14 cellular contexts compared by ENCODE assay signal in genomic region chr16:1745181-1745899, GRCh38. TPM values are rescaled to one million over a fixed set of nuclear protein-coding genes. Genes with fewer than 3 reads are reported as not detected.
DNase-seq lines count a peak whose midpoint lies in the region; ATAC-seq, FAIRE-seq and TF ChIP-seq lines count a peak whose summit lies in the region.
"Had no signal": no experiment of that assay in that cellular context is flagged by ENCODE, and none has a peak within 500 bp of the region (broad histone marks: within the 10 kb centered on the region; RNA-seq: fewer than 3 reads in every experiment).

No MANE protein-coding gene starts in this region.

- H3K9me3 ChIP-seq in tibial nerve = no peaks in the 10 kb centered on the region
- H3K9me3 ChIP-seq: breast epithelium, esophagus squamous epithelium had no signal

- no peak for TF ChIP-seq EP300 in tibial nerve (IDR thresholded peaks at IDR 0.05)

- 81 to 86% methylated on average over 23 to 25 of the region's 25 CpGs for WGBS in tibial nerve, 2 donors

- peak overlapping the region; percentile 9 for H3K27ac Mint-ChIP-seq in stimulated activated naive B cell treated with anti-CD40 and anti-IgM and Interleukin-4, amounts not matched to agents 10 μg/mL and 1 μg/mL and 100 μg/mL, for 72 hours
- H3K27ac Mint-ChIP-seq: activated T-cell treated with anti-CD3 and anti-CD28 coated beads, Interleukin-2, amount 50 U/mL, for 72 hours had no signal

- H3K36me3 ChIP-seq in tibial nerve (peaks cover 6 to 100% (median 25%) of the 10 kb centered on the region in 3 donors), H7 (replicated peaks; ENCODE audit: control insufficient read depth, insufficient read depth, low read length) (no peaks in the 10 kb centered on the region; the same call in none of the 2 replicates)
- H3K36me3 ChIP-seq: breast epithelium had no signal

- H3K27ac ChIP-seq in tibial nerve = no peak overlapping the region
- H3K27ac ChIP-seq: breast epithelium, esophagus squamous epithelium, VCaP had no signal

- H3K9me3 Mint-ChIP-seq in stimulated activated naive B cell treated with anti-CD40 and anti-IgM and Interleukin-4, amounts not matched to agents 10 μg/mL and 1 μg/mL and 100 μg/mL, for 72 hours = no peaks in the 10 kb centered on the region
- H3K9me3 Mint-ChIP-seq: activated T-cell treated with anti-CD3 and anti-CD28 coated beads, Interleukin-2, amount 50 U/mL, for 72 hours had no signal

- TF ChIP-seq CTCF in fibroblast of villous mesenchyme (IDR thresholded peaks at IDR 0.05; ENCODE audit: insufficient read depth, low read depth, low read length) = no peak
- no peak for TF ChIP-seq CTCF in tibial nerve (IDR thresholded peaks at IDR 0.05)

- H3K4me3 Mint-ChIP-seq in stimulated activated naive B cell treated with anti-CD40 and anti-IgM and Interleukin-4, amounts not matched to agents 10 μg/mL and 1 μg/mL and 100 μg/mL, for 72 hours = no peak overlapping the region
- H3K4me3 Mint-ChIP-seq: activated T-cell treated with anti-CD3 and anti-CD28 coated beads, Interleukin-2, amount 50 U/mL, for 72 hours had no signal

- TF ChIP-seq POLR2A in H54 (IDR thresholded peaks at IDR 0.05; ENCODE audit: low read depth, low read length) = no peak
- TF ChIP-seq POLR2A in tibial nerve (IDR thresholded peaks at IDR 0.05) = no peak

- peaks cover 23 to 41% of the 10 kb centered on the region in 2 donors for H3K36me3 Mint-ChIP-seq in stimulated activated naive B cell treated with anti-CD40 and anti-IgM and Interleukin-4, amounts not matched to agents 10 μg/mL and 1 μg/mL and 100 μg/mL, for 72 hours

- no peaks in the 10 kb centered on the region for H3K27me3 Mint-ChIP-seq in stimulated activated naive B cell treated with anti-CD40 and anti-IgM and Interleukin-4, amounts not matched to agents 10 μg/mL and 1 μg/mL and 100 μg/mL, for 72 hours

- no peak for ATAC-seq in stimulated activated naive B cell treated with anti-CD40 and anti-IgM and Interleukin-4, amounts not matched to agents 10 μg/mL and 1 μg/mL and 100 μg/mL, for 72 hours (replicated peaks)
- ATAC-seq: activated T-cell treated with anti-CD3 and anti-CD28 coated beads, Interleukin-2, amount 50 U/mL, for 72 hours; stimulated activated naive CD8-positive, alpha-beta T cell treated with anti-CD3 and anti-CD28 coated beads, Interleukin-15, Interleukin-2, amounts not matched to agents 100 U/mL and 50 U/mL, for 24 hours had no signal

- no peaks in the 10 kb centered on the region for H3K4me1 ChIP-seq in tibial nerve
- H3K4me1 ChIP-seq: breast epithelium had no signal

- DNase-seq in H54 (ENCODE audit: insufficient read length, low spot score) = peak; percentile 69
- peak; percentile 81 for DNase-seq in T1000 (lab: John Stamatoyannopoulos, UW)
- DNase-seq in fibroblast of villous mesenchyme (ENCODE audit: low read depth) = peak; percentile 68
- DNase-seq in stimulated activated naive B cell treated with anti-CD40 and anti-IgM and Interleukin-4, amounts not matched to agents 10 μg/mL and 1 μg/mL and 100 μg/mL, for 72 hours = no peak
- DNase-seq in tibial nerve (ENCODE audit: low spot score in 2 of 2) = no peak
- DNase-seq in GDM1 (lab: John Stamatoyannopoulos, UW) = no peak
- no peak for DNase-seq in NCI-H524 treated with DMSO at 0.1 percent for 48 hours (lab: John Stamatoyannopoulos, UW)
- no peak for DNase-seq in H7
- DNase-seq: activated T-cell treated with anti-CD3 and anti-CD28 coated beads, Interleukin-2, amount 50 U/mL, for 72 hours; DND-41; esophagus squamous epithelium; stimulated activated naive CD8-positive, alpha-beta T cell treated with anti-CD3 and anti-CD28 coated beads, Interleukin-15, Interleukin-2, amounts not matched to agents 100 U/mL and 50 U/mL, for 24 hours had no signal

- H3K4me3 ChIP-seq in fibroblast of villous mesenchyme (ENCODE audit: low read depth, low read length) (no peak overlapping the region), tibial nerve (no peak overlapping the region), H7 (ENCODE audit: insufficient read depth, low read depth, low read length) (no peak overlapping the region)
- H3K4me3 ChIP-seq: breast epithelium, esophagus squamous epithelium had no signal

- no peak for FAIRE-seq in H54 (lab: Jason Lieb, UNC)

- H3K27me3 ChIP-seq in tibial nerve (no peaks in the 10 kb centered on the region), H7 (ENCODE audit: control insufficient read depth, insufficient read depth, low read length) (no peaks in the 10 kb centered on the region)
- H3K27me3 ChIP-seq: breast epithelium, esophagus squamous epithelium had no signal

- H3K4me1 Mint-ChIP-seq in stimulated activated naive B cell treated with anti-CD40 and anti-IgM and Interleukin-4, amounts not matched to agents 10 μg/mL and 1 μg/mL and 100 μg/mL, for 72 hours = peaks cover 0 to 8% of the 10 kb centered on the region in 2 donors

RNA-seq across cellular contexts. Expression of gene NME3, which starts 26.0 kb away (rescaled TPM):
- total RNA-seq in fibroblast of villous mesenchyme = 41.2 and 63.9 TPM in 2 replicates
- 100 to 1,000 TPM; 113 to 198 (median 128) TPM for total RNA-seq in tibial nerve
- total RNA-seq in H7 (2014; rRNA removed; shearing (Covaris generic)) = 147 and 179 TPM in 2 replicates

RNA-seq across cellular contexts. Expression of gene EME2, which starts 27.3 kb away (rescaled TPM):
- 13.9 and 15.5 TPM in 2 replicates for total RNA-seq in fibroblast of villous mesenchyme
- total RNA-seq in tibial nerve = 10 to 100 TPM; 13.2 to 41.4 (median 17.7) TPM
- 12.7 and 15.3 TPM in 2 replicates for total RNA-seq in H7 (2014; rRNA removed; shearing (Covaris generic))

RNA-seq across cellular contexts. Expression of gene MRPS34, which starts 27.6 kb away (rescaled TPM):
- total RNA-seq in fibroblast of villous mesenchyme (52.7 and 67.0 TPM in 2 replicates), tibial nerve (100 to 1,000 TPM in 1 of 4 donors, 10 to 100 TPM in 3; 58.1 to 121 (median 81.0) TPM)
- total RNA-seq in H7 (2014; rRNA removed; shearing (Covaris generic)) = 304 and 324 TPM in 2 replicates

RNA-seq across cellular contexts. Expression of gene SPSB3, which starts 37.0 kb away (rescaled TPM):
- total RNA-seq in fibroblast of villous mesenchyme = 20.3 and 25.5 TPM in 2 replicates
- 100 to 1,000 TPM in 3 of 4 donors, 10 to 100 TPM in 1; 90.7 to 122 (median 112) TPM for total RNA-seq in tibial nerve
- total RNA-seq in H7 (2014; rRNA removed; shearing (Covaris generic)) = 43.3 and 60.4 TPM in 2 replicates

RNA-seq across cellular contexts. Expression of gene NUBP2, which starts 37.4 kb away (rescaled TPM):
- total RNA-seq in fibroblast of villous mesenchyme (54.8 and 78.0 TPM in 2 replicates), tibial nerve (10 to 100 TPM; 73.5 to 93.9 (median 87.4) TPM)
- total RNA-seq in H7 (2014; rRNA removed; shearing (Covaris generic)) = 138 and 152 TPM in 2 replicates

Comparison
In these comparisons a context has a peak if more than half of its experiments do, and no peak if none do; other contexts are left out.
1. DNase-seq: peak in H54 (single experiment), T1000 (single experiment) and fibroblast of villous mesenchyme (single experiment); none in stimulated activated naive B cell treated with anti-CD40 and anti-IgM and Interleukin-4, amounts not matched to agents 10 μg/mL and 1 μg/mL and 100 μg/mL, for 72 hours (single experiment), tibial nerve (0 of 2), GDM1 (single experiment), NCI-H524 treated with DMSO at 0.1 percent for 48 hours (single experiment) and H7 (single experiment).